9 cellular contexts compared by ENCODE assay signal in the genomic region with DNA sequence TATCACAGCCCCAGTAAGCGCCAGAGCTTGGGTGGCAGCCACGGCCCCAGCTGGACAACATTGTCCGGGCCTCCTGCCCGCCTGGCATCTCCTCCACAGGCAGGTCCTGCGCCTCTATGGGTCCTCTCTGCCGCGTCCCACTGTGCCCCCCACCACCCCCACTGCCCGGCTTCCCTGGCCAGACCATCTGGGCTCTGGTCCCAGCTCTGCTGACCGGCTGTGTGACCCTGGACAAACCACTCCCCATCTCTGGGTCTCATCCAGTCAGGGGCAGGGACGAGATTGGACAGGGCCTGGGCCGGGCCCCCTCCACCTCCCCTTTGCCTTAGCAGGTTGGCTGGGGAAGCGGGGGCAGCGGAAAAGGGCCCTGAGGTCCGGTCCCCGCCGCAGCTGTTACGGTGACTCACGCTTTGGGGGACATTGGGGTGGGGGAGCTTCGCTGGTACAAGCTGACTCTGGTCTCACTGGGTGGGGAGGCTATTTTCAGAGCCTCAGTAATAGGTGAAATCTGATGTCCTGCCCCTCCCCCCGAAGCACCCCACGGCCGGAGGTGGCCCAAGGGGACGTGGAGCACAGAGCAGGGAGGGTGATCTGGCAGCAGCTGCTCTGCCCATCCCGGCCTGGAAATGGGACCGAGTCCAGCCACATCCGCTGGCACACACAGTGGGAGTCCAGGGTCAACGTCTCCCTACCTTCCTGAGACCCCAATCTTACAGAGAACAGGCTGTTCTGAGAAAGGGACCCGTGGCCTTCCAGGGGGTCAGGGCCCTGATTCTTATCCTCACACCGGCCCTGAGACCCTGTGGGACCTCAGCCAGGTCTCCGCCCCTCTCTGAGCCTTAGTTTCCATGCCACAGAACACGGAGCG. TPM values are rescaled to one million over a fixed set of nuclear protein-coding genes. Genes with fewer than 3 reads are reported as not detected.
A peak's percentile ranks its signal among the peaks of the same experiment; 100 is the strongest.
DNase-seq lines count a peak whose midpoint lies in the region; ATAC-seq lines count a peak whose summit lies in the region.
"Had no signal": no experiment of that assay in that cellular context is flagged by ENCODE, and none has a peak within 500 bp of the region (broad histone marks: within the 10 kb centered on the region; RNA-seq: fewer than 3 reads in every experiment).

No MANE protein-coding gene starts in this region.

- CTCF ChIA-PET in activated CD4-positive, alpha-beta memory T cell treated with anti-CD3 and anti-CD28 coated beads for 36 hours (lab: Charles Lee): interaction anchor here (0.9 kb wide), 1 partner anchor 71 kb away, joined by 3 read pairs; no protein-coding TSS in a partner anchor

- H3K36me3 Mint-ChIP-seq in activated CD4-positive, alpha-beta memory T cell treated with anti-CD3 and anti-CD28 coated beads for 36 hours: peaks cover 4% of the 10 kb centered on the region

- in situ Hi-C loops in G401 (cut with HindIII; ENCODE audit: low sequenced_read_pairs): no loop called here

- no peak overlapping the region for H3K4me3 Mint-ChIP-seq in activated CD4-positive, alpha-beta memory T cell treated with anti-CD3 and anti-CD28 coated beads for 36 hours
- H3K4me3 Mint-ChIP-seq: activated CD8-positive, alpha-beta T cell treated with anti-CD3 and anti-CD28 coated beads, Interleukin-2, amount 10 ng/mL, durations not matched to agents 7 days and 5 days had no signal

- H3K27me3 Mint-ChIP-seq in activated CD4-positive, alpha-beta memory T cell treated with anti-CD3 and anti-CD28 coated beads for 36 hours: no peaks in the 10 kb centered on the region

- H3K9me3 Mint-ChIP-seq in activated CD4-positive, alpha-beta memory T cell treated with anti-CD3 and anti-CD28 coated beads for 36 hours: no peaks in the 10 kb centered on the region

- H3K4me1 Mint-ChIP-seq in activated CD4-positive, alpha-beta memory T cell treated with anti-CD3 and anti-CD28 coated beads for 36 hours (ENCODE audit: low read depth): peaks cover 6% of the 10 kb centered on the region

- no peak overlapping the region for H3K27ac Mint-ChIP-seq in activated CD4-positive, alpha-beta memory T cell treated with anti-CD3 and anti-CD28 coated beads for 36 hours
- H3K27ac Mint-ChIP-seq: activated CD8-positive, alpha-beta T cell treated with anti-CD3 and anti-CD28 coated beads, Interleukin-2, amount 10 ng/mL, durations not matched to agents 7 days and 5 days had no signal

- intact Hi-C loops in sciatic nerve (cut with DNase I): no loop called here
- intact Hi-C loops in activated CD4-positive, alpha-beta memory T cell treated with anti-CD3 and anti-CD28 coated beads for 36 hours (cut with micrococcal nuclease): no loop called here

- ATAC-seq in sciatic nerve (peak; percentile 90), HG03520 (IDR thresholded peaks at IDR 0.05; ENCODE audit: unreplicated experiment) (no peak)
- ATAC-seq: activated CD8-positive, alpha-beta T cell treated with anti-CD3 and anti-CD28 coated beads, Interleukin-2, amount 10 ng/mL, durations not matched to agents 7 days and 5 days had no signal

- POLR2A ChIA-PET in activated CD4-positive, alpha-beta memory T cell treated with anti-CD3 and anti-CD28 coated beads for 36 hours (lab: Charles Lee): no interaction called here

- DNase-seq in G401 (ENCODE audit: low spot score) (peak; percentile 91), cerebellar nuclear complex (lab: John Stamatoyannopoulos, UW) (peak; percentile 39 to 64), iris pigment epithelial cell (ENCODE audit: low read depth) (peak; percentile 53), sciatic nerve (ENCODE audit: low spot score) (peak; percentile 82), MV-4-11 (lab: John Stamatoyannopoulos, UW) (no peak), T-helper 2 cell (no peak)
- DNase-seq in activated CD4-positive, alpha-beta memory T cell treated with anti-CD3 and anti-CD28 coated beads for 36 hours: no peak
- DNase-seq: activated CD8-positive, alpha-beta T cell treated with anti-CD3 and anti-CD28 coated beads, Interleukin-2, amount 10 ng/mL, durations not matched to agents 7 days and 5 days had no signal

RNA-seq across cellular contexts. Expression of a gene that starts 9.1 kb away (rescaled TPM):
- total RNA-seq in G401 (2014; rRNA removed; shearing (Covaris generic)): 3.2 and 8.9 TPM in 2 replicates
- 178 TPM for total RNA-seq in sciatic nerve
- total RNA-seq in activated CD4-positive, alpha-beta memory T cell treated with anti-CD3 and anti-CD28 coated beads for 36 hours: 10 to 100 TPM; 19.7 to 19.9 TPM

Comparison
In these comparisons a context has a peak if more than half of its experiments do, and no peak if none do; other contexts are left out.
1. DNase-seq: peak in G401 (single experiment), cerebellar nuclear complex (2 of 2), iris pigment epithelial cell (single experiment) and sciatic nerve (single experiment); none in MV-4-11 (single experiment), activated CD4-positive, alpha-beta memory T cell treated with anti-CD3 and anti-CD28 coated beads for 36 hours (single experiment) and T-helper 2 cell (0 of 5).